ENCODE assay signal across 8 cellular contexts in the genomic region with DNA sequence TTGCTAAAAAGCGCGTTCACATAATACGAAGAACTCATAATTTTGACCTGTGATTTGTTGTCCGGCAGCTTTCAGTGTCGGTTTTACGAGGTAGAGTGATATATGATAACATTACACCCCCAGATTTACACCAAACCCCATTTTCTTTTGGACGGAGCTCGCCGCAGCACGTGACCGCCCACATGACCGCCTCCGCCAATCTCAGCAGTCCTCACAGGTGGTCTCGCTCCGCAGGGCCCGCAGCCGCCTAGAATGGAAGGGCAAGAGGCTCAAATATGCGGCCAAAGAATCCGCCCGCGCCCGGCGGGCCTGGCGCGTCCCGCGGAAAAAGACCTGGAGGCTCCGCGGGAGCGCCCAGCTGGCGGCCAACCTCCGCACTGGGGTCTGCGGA. TPM values are rescaled to one million over a fixed set of nuclear protein-coding genes. Genes with fewer than 3 reads are reported as not detected.
A peak's percentile ranks its signal among the peaks of the same experiment; 100 is the strongest.
DNase-seq lines count a peak whose midpoint lies in the region; ATAC-seq and TF ChIP-seq lines count a peak whose summit lies in the region.

A gene (minus strand): TSS at position 168 of the 391 bp plus-strand sequence. CDS start 130 bp downstream, at position 38.

- TF ChIP-seq CTCF in WTC11 (IDR thresholded peaks at IDR 0.05) (no peak), suprapubic skin (IDR thresholded peaks at IDR 0.05) (no peak)

- peak within 1 kb of the TSS in 2 of 3 donors; percentile 65 to 76 for H3K27ac Mint-ChIP-seq in CD4-positive, CD25-positive, alpha-beta regulatory T cell
- H3K27ac Mint-ChIP-seq in WTC11, result no peak within 1 kb of the TSS

- no peaks in the 10 kb centered on the region for H3K9me3 ChIP-seq in CD4-positive, CD25-positive, alpha-beta regulatory T cell (ENCODE audit: control insufficient read depth in 2 of 2, low read length in 2 of 2)
- H3K9me3 ChIP-seq in HUES6 (ENCODE audit: control insufficient read depth, insufficient read depth, low read depth, low read length), result no peaks in the 10 kb centered on the region; the same call in 1 of the 2 replicates
- no peaks in the 10 kb centered on the region for H3K9me3 ChIP-seq in suprapubic skin

- no peak for ATAC-seq in CD4-positive, CD25-positive, alpha-beta regulatory T cell (ENCODE audit: low read depth in 2 of 2)
- ATAC-seq in WTC11 (peak; percentile 10), HG02870 (IDR thresholded peaks at IDR 0.05; ENCODE audit: unreplicated experiment) (no peak), GM21423 (IDR thresholded peaks at IDR 0.05; ENCODE audit: unreplicated experiment) (no peak)

- H3K27me3 Mint-ChIP-seq in CD4-positive, CD25-positive, alpha-beta regulatory T cell, result peaks cover 97% of the 10 kb centered on the region
- H3K27me3 Mint-ChIP-seq in WTC11 (ENCODE audit: low read depth), result peaks cover 100% of the 10 kb centered on the region

- peaks cover 14 to 68% (median 35%) of the 10 kb centered on the region in 4 donors for H3K4me1 Mint-ChIP-seq in CD4-positive, CD25-positive, alpha-beta regulatory T cell
- peaks cover 13% of the 10 kb centered on the region for H3K4me1 Mint-ChIP-seq in WTC11

- TF ChIP-seq POLR2A in suprapubic skin (IDR thresholded peaks at IDR 0.05), result no peak

- peak within 1 kb of the TSS; percentile 13 for H3K4me3 ChIP-seq in CD4-positive, CD25-positive, alpha-beta regulatory T cell (ENCODE audit: low read depth, low read length)
- H3K4me3 ChIP-seq in HUES6 (ENCODE audit: low read depth, low read length), result peak within 1 kb of the TSS; percentile 59
- H3K4me3 ChIP-seq in suprapubic skin, result peak within 1 kb of the TSS; percentile 84

- H3K9me3 Mint-ChIP-seq in CD4-positive, CD25-positive, alpha-beta regulatory T cell, result peaks cover 0 to 8% (median 0%) of the 10 kb centered on the region in 7 donors
- H3K9me3 Mint-ChIP-seq in WTC11, result no peaks in the 10 kb centered on the region

- H3K36me3 Mint-ChIP-seq in CD4-positive, CD25-positive, alpha-beta regulatory T cell, result peaks cover 3% of the 10 kb centered on the region
- H3K36me3 Mint-ChIP-seq in WTC11, result peaks cover 3% of the 10 kb centered on the region

- H3K4me1 ChIP-seq in CD4-positive, CD25-positive, alpha-beta regulatory T cell (ENCODE audit: control insufficient read depth, insufficient read depth, low read length, poor library complexity, severe bottlenecking), result peaks cover 59% of the 10 kb centered on the region
- peaks cover 19% of the 10 kb centered on the region; the same call in 1 of the 2 replicates for H3K4me1 ChIP-seq in HUES6 (ENCODE audit: control insufficient read depth, insufficient read depth, low read length)
- H3K4me1 ChIP-seq in suprapubic skin, result peaks cover 85% of the 10 kb centered on the region

- H3K36me3 ChIP-seq in CD4-positive, CD25-positive, alpha-beta regulatory T cell (ENCODE audit: control insufficient read depth, insufficient read depth, low read length), result no peaks in the 10 kb centered on the region
- no peaks in the 10 kb centered on the region for H3K36me3 ChIP-seq in HUES6 (ENCODE audit: control insufficient read depth, insufficient read depth, low read length)
- H3K36me3 ChIP-seq in suprapubic skin, result no peaks in the 10 kb centered on the region

- no peak within 1 kb of the TSS for H3K27ac ChIP-seq in CD4-positive, CD25-positive, alpha-beta regulatory T cell (ENCODE audit: insufficient read depth, low read length, poor library complexity, severe bottlenecking)
- H3K27ac ChIP-seq in HUES6 (ENCODE audit: low read depth, low read length) (no peak within 1 kb of the TSS), suprapubic skin (peak within 1 kb of the TSS; percentile 97)

- peak within 1 kb of the TSS; percentile 78 to 85 (median 80) for H3K4me3 Mint-ChIP-seq in CD4-positive, CD25-positive, alpha-beta regulatory T cell
- peak within 1 kb of the TSS; percentile 70 for H3K4me3 Mint-ChIP-seq in WTC11

- 0% methylated on average over 6 of the region's 33 CpGs for WGBS in suprapubic skin

- CTCF ChIA-PET in WTC11 (lab: Charles Lee), result interaction anchor here (0.9 to 1.5 kb wide), 5 partner anchors 9 to 787 kb away, joined by 3 to 8 read pairs (median 3); a partner anchor contains a TSS

- H3K9ac ChIP-seq in HUES6 (ENCODE audit: low read length), result peak within 1 kb of the TSS; percentile 75

- no peak for DNase-seq in CD4-positive, CD25-positive, alpha-beta regulatory T cell
- DNase-seq in WTC11 (ENCODE audit: low spot score) (peak; percentile 79), islet precursor cell (peak; percentile 82), suprapubic skin (ENCODE audit: low spot score in 2 of 2) (peak; percentile 91 to 93)
- DNase-seq in activated CD4-positive, alpha-beta T cell treated with anti-CD3 and anti-CD28 coated beads, Interleukin-2, amount 50 U/mL, for 48 hours, result no peak

- H3K27me3 ChIP-seq in CD4-positive, CD25-positive, alpha-beta regulatory T cell (ENCODE audit: control insufficient read depth, insufficient read depth, low read length), result peaks cover 57% of the 10 kb centered on the region
- H3K27me3 ChIP-seq in HUES6 (ENCODE audit: control insufficient read depth, insufficient read depth, low read length), result peaks cover 100% of the 10 kb centered on the region
- H3K27me3 ChIP-seq in suprapubic skin, result peaks cover 15% of the 10 kb centered on the region

- no peak for TF ChIP-seq EP300 in suprapubic skin (IDR thresholded peaks at IDR 0.05)

- POLR2A ChIA-PET in WTC11 (lab: Charles Lee), result no interaction called here

TF ChIP-seq in WTC11, 78 proteins besides CTCF, POLR2A, EP300 and RAD21:
- TF ChIP-seq, protein P1, sequence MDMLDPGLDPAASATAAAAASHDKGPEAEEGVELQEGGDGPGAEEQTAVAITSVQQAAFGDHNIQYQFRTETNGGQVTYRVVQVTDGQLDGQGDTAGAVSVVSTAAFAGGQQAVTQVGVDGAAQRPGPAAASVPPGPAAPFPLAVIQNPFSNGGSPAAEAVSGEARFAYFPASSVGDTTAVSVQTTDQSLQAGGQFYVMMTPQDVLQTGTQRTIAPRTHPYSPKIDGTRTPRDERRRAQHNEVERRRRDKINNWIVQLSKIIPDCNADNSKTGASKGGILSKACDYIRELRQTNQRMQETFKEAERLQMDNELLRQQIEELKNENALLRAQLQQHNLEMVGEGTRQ (CRISPR knock-in tag; IDR thresholded peaks at IDR 0.05), result peak; percentile 94
- TF ChIP-seq RELA (CRISPR knock-in tag; IDR thresholded peaks at IDR 0.05; ENCODE audit: borderline replicate concordance), result no peak
- TF ChIP-seq, protein P2, sequence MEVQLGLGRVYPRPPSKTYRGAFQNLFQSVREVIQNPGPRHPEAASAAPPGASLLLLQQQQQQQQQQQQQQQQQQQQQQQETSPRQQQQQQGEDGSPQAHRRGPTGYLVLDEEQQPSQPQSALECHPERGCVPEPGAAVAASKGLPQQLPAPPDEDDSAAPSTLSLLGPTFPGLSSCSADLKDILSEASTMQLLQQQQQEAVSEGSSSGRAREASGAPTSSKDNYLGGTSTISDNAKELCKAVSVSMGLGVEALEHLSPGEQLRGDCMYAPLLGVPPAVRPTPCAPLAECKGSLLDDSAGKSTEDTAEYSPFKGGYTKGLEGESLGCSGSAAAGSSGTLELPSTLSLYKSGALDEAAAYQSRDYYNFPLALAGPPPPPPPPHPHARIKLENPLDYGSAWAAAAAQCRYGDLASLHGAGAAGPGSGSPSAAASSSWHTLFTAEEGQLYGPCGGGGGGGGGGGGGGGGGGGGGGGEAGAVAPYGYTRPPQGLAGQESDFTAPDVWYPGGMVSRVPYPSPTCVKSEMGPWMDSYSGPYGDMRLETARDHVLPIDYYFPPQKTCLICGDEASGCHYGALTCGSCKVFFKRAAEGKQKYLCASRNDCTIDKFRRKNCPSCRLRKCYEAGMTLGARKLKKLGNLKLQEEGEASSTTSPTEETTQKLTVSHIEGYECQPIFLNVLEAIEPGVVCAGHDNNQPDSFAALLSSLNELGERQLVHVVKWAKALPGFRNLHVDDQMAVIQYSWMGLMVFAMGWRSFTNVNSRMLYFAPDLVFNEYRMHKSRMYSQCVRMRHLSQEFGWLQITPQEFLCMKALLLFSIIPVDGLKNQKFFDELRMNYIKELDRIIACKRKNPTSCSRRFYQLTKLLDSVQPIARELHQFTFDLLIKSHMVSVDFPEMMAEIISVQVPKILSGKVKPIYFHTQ (CRISPR knock-in tag; IDR thresholded peaks at IDR 0.05), result no peak
- TF ChIP-seq EMX1 (CRISPR knock-in tag; IDR thresholded peaks at IDR 0.05), result no peak
- TF ChIP-seq, protein P3, sequence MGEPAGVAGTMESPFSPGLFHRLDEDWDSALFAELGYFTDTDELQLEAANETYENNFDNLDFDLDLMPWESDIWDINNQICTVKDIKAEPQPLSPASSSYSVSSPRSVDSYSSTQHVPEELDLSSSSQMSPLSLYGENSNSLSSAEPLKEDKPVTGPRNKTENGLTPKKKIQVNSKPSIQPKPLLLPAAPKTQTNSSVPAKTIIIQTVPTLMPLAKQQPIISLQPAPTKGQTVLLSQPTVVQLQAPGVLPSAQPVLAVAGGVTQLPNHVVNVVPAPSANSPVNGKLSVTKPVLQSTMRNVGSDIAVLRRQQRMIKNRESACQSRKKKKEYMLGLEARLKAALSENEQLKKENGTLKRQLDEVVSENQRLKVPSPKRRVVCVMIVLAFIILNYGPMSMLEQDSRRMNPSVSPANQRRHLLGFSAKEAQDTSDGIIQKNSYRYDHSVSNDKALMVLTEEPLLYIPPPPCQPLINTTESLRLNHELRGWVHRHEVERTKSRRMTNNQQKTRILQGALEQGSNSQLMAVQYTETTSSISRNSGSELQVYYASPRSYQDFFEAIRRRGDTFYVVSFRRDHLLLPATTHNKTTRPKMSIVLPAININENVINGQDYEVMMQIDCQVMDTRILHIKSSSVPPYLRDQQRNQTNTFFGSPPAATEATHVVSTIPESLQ (CRISPR knock-in tag; IDR thresholded peaks at IDR 0.05), result no peak
- TF ChIP-seq, protein P4, sequence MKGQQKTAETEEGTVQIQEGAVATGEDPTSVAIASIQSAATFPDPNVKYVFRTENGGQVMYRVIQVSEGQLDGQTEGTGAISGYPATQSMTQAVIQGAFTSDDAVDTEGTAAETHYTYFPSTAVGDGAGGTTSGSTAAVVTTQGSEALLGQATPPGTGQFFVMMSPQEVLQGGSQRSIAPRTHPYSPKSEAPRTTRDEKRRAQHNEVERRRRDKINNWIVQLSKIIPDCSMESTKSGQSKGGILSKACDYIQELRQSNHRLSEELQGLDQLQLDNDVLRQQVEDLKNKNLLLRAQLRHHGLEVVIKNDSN (CRISPR knock-in tag; IDR thresholded peaks at IDR 0.05), result peak; percentile 97

RNA-seq across cellular contexts. Expression of the gene that starts here (rescaled TPM):
- total RNA-seq in CD4-positive, CD25-positive, alpha-beta regulatory T cell, result not detected
- not detected for polyA plus RNA-seq in CD4-positive, CD25-positive, alpha-beta regulatory T cell
- not detected in 3 replicates for total RNA-seq in WTC11 (2021)
- total RNA-seq in suprapubic skin, result 10 to 100 TPM; 14.8 to 23.6 (median 17.5) TPM

Comparison
In these comparisons a context has a peak if more than half of its experiments do, and no peak if none do; other contexts are left out.
1. RNA of the gene that starts here (total RNA-seq): 14.8 to 23.6 TPM in suprapubic skin; not detected in CD4-positive, CD25-positive, alpha-beta regulatory T cell (single experiment) and not detected in WTC11; every median in the first group is over 10 times any median in the second.
2. Peak in DNase-seq and ATAC-seq in WTC11; RNA of the gene not detected or under 1 TPM.
3. DNase-seq: peak in islet precursor cell (single experiment) and suprapubic skin (2 of 2); none in CD4-positive, CD25-positive, alpha-beta regulatory T cell (0 of 3) and activated CD4-positive, alpha-beta T cell treated with anti-CD3 and anti-CD28 coated beads, Interleukin-2, amount 50 U/mL, for 48 hours (0 of 2).
4. H3K4me3 ChIP-seq: peak in every context shown above with its lines; median percentile 84 in suprapubic skin; 59 in HUES6; 13 in CD4-positive, CD25-positive, alpha-beta regulatory T cell.